In genomic region chr19:13027031-13027430, GRCh38 we compare ENCODE assay signal across 14 cellular contexts. TPM values are rescaled to one million over a fixed set of nuclear protein-coding genes. Genes with fewer than 3 reads are reported as not detected.
DNase-seq lines count a peak whose midpoint lies in the region; ATAC-seq, FAIRE-seq and TF ChIP-seq lines count a peak whose summit lies in the region.
"Had no signal": no experiment of that assay in that cellular context is flagged by ENCODE, and none has a peak within 500 bp of the region (broad histone marks: within the 10 kb centered on the region; RNA-seq: fewer than 3 reads in every experiment).

No MANE protein-coding gene starts in this region.

- H3K4me3 Mint-ChIP-seq in astrocyte (ENCODE audit: unreplicated experiment): peak overlapping the region; percentile 58
- H3K4me3 Mint-ChIP-seq: activated CD4-positive, alpha-beta T cell treated with anti-CD3 and anti-CD28 coated beads, Interleukin-2, amount 10 ng/mL, durations not matched to agents 24 days and 14 days; H9 had no signal

- H2AFZ ChIP-seq in astrocyte (ENCODE audit: low read depth, low read length): no peak overlapping the region

- H4K20me1 ChIP-seq in astrocyte (ENCODE audit: insufficient read depth, low read length): peaks cover 52% of the 10 kb centered on the region

- H3K27me3 Mint-ChIP-seq in astrocyte (ENCODE audit: low read depth, unreplicated experiment): peaks cover 89% of the 10 kb centered on the region

- no peak for TF ChIP-seq POLR2A in gastroesophageal sphincter (IDR thresholded peaks at IDR 0.05)

- H3K36me3 ChIP-seq in astrocyte (ENCODE audit: insufficient read depth, low read length) (no peaks in the 10 kb centered on the region), gastroesophageal sphincter (peaks cover 0 to 4% of the 10 kb centered on the region in 2 donors)
- H3K36me3 ChIP-seq: neutrophil had no signal

- peaks cover 19% of the 10 kb centered on the region for H3K4me1 Mint-ChIP-seq in astrocyte (ENCODE audit: low read depth, unreplicated experiment)

- H3K9me3 Mint-ChIP-seq in astrocyte (ENCODE audit: unreplicated experiment): peaks cover 5% of the 10 kb centered on the region
- H3K9me3 Mint-ChIP-seq: activated CD4-positive, alpha-beta T cell treated with anti-CD3 and anti-CD28 coated beads, Interleukin-2, amount 10 ng/mL, durations not matched to agents 24 days and 14 days had no signal

- TF ChIP-seq EP300 in gastroesophageal sphincter (IDR thresholded peaks at IDR 0.05): no peak

- in situ Hi-C loops in G401 (cut with HindIII; ENCODE audit: low sequenced_read_pairs): no loop called here

- H3K4me2 ChIP-seq in astrocyte (ENCODE audit: low read length): peak overlapping the region; percentile 89

- TF ChIP-seq CTCF in astrocyte (IDR thresholded peaks at IDR 0.05; ENCODE audit: insufficient read depth, low read depth, low read length): no peak
- no peak for TF ChIP-seq CTCF in gastroesophageal sphincter (IDR thresholded peaks at IDR 0.05)

- DNase-seq in G401 (ENCODE audit: low spot score) (peak; percentile 58), astrocyte (ENCODE audit: low read depth) (no peak), posterior vena cava (ENCODE audit: low spot score) (no peak), NCI-H748 treated with DMSO at 0.1 percent for 48 hours (lab: John Stamatoyannopoulos, UW) (no peak), cerebellar nuclear complex (lab: John Stamatoyannopoulos, UW) (no peak), NCI-H128 (lab: John Stamatoyannopoulos, UW; ENCODE audit: unreplicated experiment) (no peak)
- DNase-seq: activated CD4-positive, alpha-beta T cell treated with anti-CD3 and anti-CD28 coated beads, Interleukin-2, amount 10 ng/mL, durations not matched to agents 24 days and 14 days; activated gamma-delta T cell treated with Interleukin-2 at 50 U/mL for 16 hours; H9; stimulated activated CD4-positive, alpha-beta T cell treated with anti-CD3 and anti-CD28 coated beads, Interleukin-4, amount 100 ng/mL, for 4 hours; trophoblast cell had no signal

- H3K4me1 ChIP-seq in astrocyte (ENCODE audit: insufficient read depth, low read length) (peaks cover 54% of the 10 kb centered on the region), gastroesophageal sphincter (peaks cover under 1 to 98% (median 61%) of the 10 kb centered on the region in 3 donors)

- H3K4me3 ChIP-seq in astrocyte (ENCODE audit: insufficient read depth, low read depth, low read length): peak overlapping the region; percentile 70
- H3K4me3 ChIP-seq in gastroesophageal sphincter: peak overlapping the region in 1 of 2 donors; percentile 49
- peak overlapping the region in 3 of 7 experiments; percentile 1 to 44 (median 41) for H3K4me3 ChIP-seq in skin epidermis

- no peak for ATAC-seq in gastroesophageal sphincter

- peaks cover 8% of the 10 kb centered on the region for H3K36me3 Mint-ChIP-seq in astrocyte (ENCODE audit: low read depth, unreplicated experiment)

- WGBS in gastroesophageal sphincter (ENCODE audit: low coverage in 1 of 2), 2 donors: 10 to 20% methylated on average over 2 to 4 of the region's 4 CpGs

- no peak for FAIRE-seq in astrocyte (lab: Jason Lieb, UNC)

- peaks cover 3% of the 10 kb centered on the region for H3K27me3 ChIP-seq in astrocyte (ENCODE audit: insufficient read depth, low read length)
- no peaks in the 10 kb centered on the region for H3K27me3 ChIP-seq in gastroesophageal sphincter

- intact Hi-C loops in posterior vena cava (cut with DNase I): no loop called here

- H3K79me2 ChIP-seq in astrocyte (ENCODE audit: insufficient read depth, low read length): peaks cover 84% of the 10 kb centered on the region

- H3K27ac ChIP-seq in astrocyte (ENCODE audit: low read depth, low read length) (peak overlapping the region; percentile 72), gastroesophageal sphincter (peak overlapping the region; percentile 72 to 98 (median 90)), skin epidermis (peak overlapping the region in 15 of 21 experiments; percentile 12 to 97 (median 93))
- H3K27ac ChIP-seq: neutrophil had no signal

- H3K27ac Mint-ChIP-seq in astrocyte (ENCODE audit: unreplicated experiment): no peak overlapping the region
- H3K27ac Mint-ChIP-seq: activated CD4-positive, alpha-beta T cell treated with anti-CD3 and anti-CD28 coated beads, Interleukin-2, amount 10 ng/mL, durations not matched to agents 24 days and 14 days; H9 had no signal

- H3K9me3 ChIP-seq in astrocyte (ENCODE audit: insufficient read depth, low read depth, low read length) (no peaks in the 10 kb centered on the region), gastroesophageal sphincter (no peaks in the 10 kb centered on the region)
- H3K9me3 ChIP-seq: neutrophil had no signal

- peak overlapping the region; percentile 84 for H3K9ac ChIP-seq in astrocyte (ENCODE audit: low read length)

RNA-seq across cellular contexts. Expression of gene NFIX, which starts 31.8 kb away (rescaled TPM):
- total RNA-seq in G401 (2014; rRNA removed; shearing (Covaris generic)): 0.86 and 3.6 TPM in 2 replicates
- total RNA-seq in astrocyte: 8.4 and 9.6 TPM in 2 replicates
- total RNA-seq in gastroesophageal sphincter: 100 to 1,000 TPM in 1 of 4 donors, 10 to 100 TPM in 3; 44.7 to 145 (median 72.4) TPM
- 100 to 1,000 TPM; 242 to 327 TPM for total RNA-seq in posterior vena cava

RNA-seq across cellular contexts. Expression of gene DAND5, which starts 57.7 kb away (rescaled TPM):
- total RNA-seq in G401 (2014; rRNA removed; shearing (Covaris generic)): 0.18 TPM in 1 of 2 replicates, not detected in the other
- total RNA-seq in astrocyte (0.14 TPM in 1 of 2 replicates, not detected in the other), gastroesophageal sphincter (under 1 TPM in 1 of 4 donors, not detected in 3; 0.35 TPM), posterior vena cava (not detected)
- total RNA-seq: activated CD4-positive, alpha-beta T cell treated with anti-CD3 and anti-CD28 coated beads, Interleukin-2, amount 10 ng/mL, durations not matched to agents 24 days and 14 days had no signal
